ENCODE assay signal across 8 cellular contexts in genomic region chr14:81220767-81221578, GRCh38. TPM values are rescaled to one million over a fixed set of nuclear protein-coding genes. Genes with fewer than 3 reads are reported as not detected.
DNase-seq lines count a peak whose midpoint lies in the region; ATAC-seq and TF ChIP-seq lines count a peak whose summit lies in the region.

Gene GTF2A1, minus strand, starts transcription at chr14:81220959. Its CDS starts 441 bp downstream, at chr14:81220518.

- no peaks in the 10 kb centered on the region for H3K36me3 ChIP-seq in PC-9 (ENCODE audit: low read depth)

- H4K20me1 ChIP-seq in PC-9 (ENCODE audit: insufficient read depth): no peaks in the 10 kb centered on the region

- no peaks in the 10 kb centered on the region for H3K9me2 ChIP-seq in PC-9 (ENCODE audit: insufficient read depth)

- BruUV-seq in PC-9 (replicated peaks; lab: Mats Ljungman, UMichigan): no TSS peak

- peak within 1 kb of the TSS; percentile 85 for H3K4me2 ChIP-seq in PC-9

- intact Hi-C loops in PC-9 (cut with micrococcal nuclease; ENCODE audit: unreplicated experiment): no loop called here

- peak within 1 kb of the TSS; percentile 98 for H3K27ac ChIP-seq in PC-9

- peaks cover 25% of the 10 kb centered on the region for H3K4me1 ChIP-seq in PC-9 (replicated peaks; ENCODE audit: insufficient read depth)

- peak; percentile 94 for DNase-seq in DMS153 (lab: John Stamatoyannopoulos, UW)
- peak; percentile 93 for DNase-seq in Jurkat, Clone E6-1 (ENCODE audit: low read depth, low spot score)
- peak; percentile 75 to 87 for DNase-seq in PC-9
- peak; percentile 96 for DNase-seq in activated T-cell treated with anti-CD3 and anti-CD28 coated beads, Interleukin-2, amount 50 U/mL, for 1 hour
- peak; percentile 74 for DNase-seq in epithelial cell of proximal tubule (ENCODE audit: low read depth)
- peak; percentile 95 for DNase-seq in mucosa of gallbladder (ENCODE audit: low spot score)
- peak; percentile 76 to 87 for DNase-seq in stimulated activated CD8-positive, alpha-beta memory T cell treated with anti-CD3 and anti-CD28 coated beads, Interleukin-4, amount 100 ng/mL, for 4 hours (ENCODE audit: low read depth in 2 of 2, low spot score in 1 of 2)

- no peaks in the 10 kb centered on the region for H3K9me3 ChIP-seq in PC-9 (ENCODE audit: insufficient read depth, low read depth)

- POLR2A ChIA-PET in PC-9 (lab: Charles Lee; ENCODE audit: unreplicated experiment): interaction anchor here (0.6 to 0.7 kb wide), 3 partner anchors 279 to 786 kb away, joined by 3 to 8 read pairs (median 3); partner anchors contain the start of gene SEL1L

- peak; percentile 73 for ATAC-seq in GM21619 (IDR thresholded peaks at IDR 0.05; ENCODE audit: unreplicated experiment)

- CTCF ChIA-PET in PC-9 (lab: Charles Lee): no interaction called here

- no peaks in the 10 kb centered on the region for H3K27me3 ChIP-seq in PC-9 (ENCODE audit: insufficient read depth, low read depth)

- TF ChIP-seq CTCF in PC-9 (conservative IDR thresholded peaks at IDR 0.05) (no peak), epithelial cell of proximal tubule (conservative IDR thresholded peaks at IDR 0.05; ENCODE audit: low read depth, low read length) (no peak)

- peaks cover 17% of the 10 kb centered on the region; the same call in 1 of the 2 replicates for H3F3A ChIP-seq in PC-9 (ENCODE audit: insufficient read depth, low read depth)

- H3K79me2 ChIP-seq in PC-9 (ENCODE audit: low read depth): peaks cover 41% of the 10 kb centered on the region

- peak within 1 kb of the TSS; percentile 83 for H2AFZ ChIP-seq in PC-9

- peak within 1 kb of the TSS; percentile 77 for H3K4me3 ChIP-seq in Jurkat, Clone E6-1 (ENCODE audit: low read length)
- H3K4me3 ChIP-seq in PC-9 (peak within 1 kb of the TSS; percentile 92), epithelial cell of proximal tubule (ENCODE audit: low read depth, low read length) (peak within 1 kb of the TSS; percentile 93)

RNA-seq across cellular contexts. Expression of gene GTF2A1, which starts in this region (rescaled TPM):
- 8.0 TPM for polyA plus RNA-seq in Jurkat, Clone E6-1 (2012; ENCODE audit: insufficient read depth, insufficient read length)
- total RNA-seq in PC-9 (2021) (6.7 and 13.9 TPM in 2 replicates), epithelial cell of proximal tubule (9.5 and 13.4 TPM in 2 replicates), mucosa of gallbladder (23.3 TPM)

Comparison
In these comparisons a context has a peak if more than half of its experiments do, and no peak if none do; other contexts are left out.
1. Peak in every context shown above with its lines: DNase-seq, ATAC-seq, H3K4me3 ChIP-seq and H3K27ac ChIP-seq.